In genomic region chr14:73909681-73910080, GRCh38 we compare ENCODE assay signal across 12 cellular contexts.
"Had no signal": no experiment of that assay in that cellular context is flagged by ENCODE, and none has a peak within 500 bp of the region (broad histone marks: within the 10 kb centered on the region; RNA-seq: fewer than 3 reads in every experiment).

No MANE protein-coding gene starts in this region.

- DNase-seq: activated CD4-positive, alpha-beta T cell treated with anti-CD3 and anti-CD28 coated beads for 48 hours; activated T-cell treated with anti-CD3 and anti-CD28 coated beads, Interleukin-2, amount 50 U/mL, for 48 hours; amygdala; brain microvascular endothelial cell; foreskin melanocyte; head of caudate nucleus; sigmoid colon; stimulated activated CD4-positive, alpha-beta T cell treated with anti-CD3 and anti-CD28 coated beads, Interleukin-12 subunit alpha, Interleukin-12 subunit beta, amount 100 ng/mL, for 4 hours; T-cell had no signal

- H3K27me3 ChIP-seq: brain microvascular endothelial cell, esophagus muscularis mucosa, sigmoid colon, vagina had no signal

- H3K27ac ChIP-seq: brain microvascular endothelial cell, esophagus muscularis mucosa, sigmoid colon, SK-N-MC, vagina had no signal

- H3K27me3 Mint-ChIP-seq: T-cell had no signal

- H3K4me1 ChIP-seq: sigmoid colon, vagina had no signal

- H3K4me3 Mint-ChIP-seq: T-cell had no signal

- H3K4me3 ChIP-seq: esophagus muscularis mucosa, sigmoid colon, SK-N-MC, vagina had no signal

- H3K9me3 ChIP-seq: esophagus muscularis mucosa, sigmoid colon, vagina had no signal

- ATAC-seq: T-cell had no signal
